In genomic region chr6:160348552-160349441, GRCh38 we compare ENCODE assay signal across 8 cellular contexts. TPM values are rescaled to one million over a fixed set of nuclear protein-coding genes. Genes with fewer than 3 reads are reported as not detected.
DNase-seq lines count a peak whose midpoint lies in the region; ATAC-seq and TF ChIP-seq lines count a peak whose summit lies in the region.

No MANE protein-coding gene starts in this region.

- intact Hi-C loops in upper lobe of right lung (cut with DNase I) = no loop called here

- peaks cover 52% of the 10 kb centered on the region for H3K27me3 Mint-ChIP-seq in activated T-cell treated with anti-CD3 and anti-CD28 coated beads, Interleukin-2, amount 50 U/mL, for 4 hours (ENCODE audit: low read depth)

- DNase-seq in activated T-cell treated with anti-CD3 and anti-CD28 coated beads, Interleukin-2, amount 50 U/mL, for 4 hours = no peak
- DNase-seq in activated T-cell treated with anti-CD3 and anti-CD28 coated beads, Interleukin-2, amount 50 U/mL, for 1 hour = no peak
- DNase-seq in lung (ENCODE audit: low spot score) = peak; percentile 54
- peak; percentile 85 for DNase-seq in upper lobe of right lung
- DNase-seq in stimulated activated CD4-positive, alpha-beta T cell treated with anti-CD3 and anti-CD28 coated beads, Interleukin-4, amount 100 ng/mL, for 24 hours = no peak
- no peak for DNase-seq in stimulated activated naive CD4-positive, alpha-beta T cell (lab: John Stamatoyannopoulos, UW)

- ATAC-seq in activated T-cell treated with anti-CD3 and anti-CD28 coated beads, Interleukin-2, amount 50 U/mL, for 4 hours = peak; percentile 56 to 58
- ATAC-seq in lung (ENCODE audit: insufficient read depth, low FRiP score) (peak; percentile 52), upper lobe of right lung (peak; percentile 69), GM21619 (IDR thresholded peaks at IDR 0.05; ENCODE audit: unreplicated experiment) (no peak)

- peaks cover 6% of the 10 kb centered on the region for H3K4me1 Mint-ChIP-seq in activated T-cell treated with anti-CD3 and anti-CD28 coated beads, Interleukin-2, amount 50 U/mL, for 4 hours (ENCODE audit: low read depth)

- H3K27ac ChIP-seq in ectodermal cell (ENCODE audit: insufficient read depth, low read depth, low read length, poor library complexity, severe bottlenecking) = no peak overlapping the region
- H3K27ac ChIP-seq in lung (ENCODE audit: low read depth in 1 of 2, low read length in 1 of 2) = peak overlapping the region in 1 of 2 donors; percentile 82
- H3K27ac ChIP-seq in upper lobe of right lung = peak overlapping the region; percentile 58

- no peaks in the 10 kb centered on the region for H3K36me3 Mint-ChIP-seq in activated T-cell treated with anti-CD3 and anti-CD28 coated beads, Interleukin-2, amount 50 U/mL, for 4 hours (ENCODE audit: insufficient read depth)

- H3K4me3 ChIP-seq in ectodermal cell (ENCODE audit: insufficient read depth, low read depth, low read length) (peak overlapping the region; percentile 42), lung (peak overlapping the region; percentile 62), upper lobe of right lung (peak overlapping the region; percentile 54)

- H3K36me3 ChIP-seq in ectodermal cell (ENCODE audit: control insufficient read depth, insufficient read depth, low read length) (no peaks in the 10 kb centered on the region), lung (ENCODE audit: control insufficient read depth in 2 of 2, insufficient read depth in 2 of 2, low read length in 2 of 2) (no peaks in the 10 kb centered on the region), upper lobe of right lung (no peaks in the 10 kb centered on the region)

- H3K9me3 Mint-ChIP-seq in activated T-cell treated with anti-CD3 and anti-CD28 coated beads, Interleukin-2, amount 50 U/mL, for 4 hours = no peaks in the 10 kb centered on the region

- 1% methylated on average over 82 of the region's 82 CpGs for WGBS in ectodermal cell, 2 experiments
- WGBS in lung, 2 donors = 2% methylated on average over 51 to 82 of the region's 82 CpGs

- no peak overlapping the region for H3K4me3 Mint-ChIP-seq in activated T-cell treated with anti-CD3 and anti-CD28 coated beads, Interleukin-2, amount 50 U/mL, for 4 hours

- TF ChIP-seq CTCF in lung (IDR thresholded peaks at IDR 0.05; ENCODE audit: control extremely low read depth, extremely low read depth) (no peak), upper lobe of right lung (IDR thresholded peaks at IDR 0.05) (no peak)

- no peaks in the 10 kb centered on the region for H3K9me3 ChIP-seq in ectodermal cell (ENCODE audit: control insufficient read depth, low read length)
- peaks cover 0 to 7% of the 10 kb centered on the region in 2 donors for H3K9me3 ChIP-seq in lung (ENCODE audit: control insufficient read depth in 2 of 2, insufficient read depth in 1 of 2, low read length in 1 of 2)
- no peaks in the 10 kb centered on the region for H3K9me3 ChIP-seq in upper lobe of right lung

- H3K4me1 ChIP-seq in ectodermal cell (ENCODE audit: control insufficient read depth, insufficient read depth, low read length) = peaks cover 5% of the 10 kb centered on the region
- peaks cover 0 to 2% of the 10 kb centered on the region in 2 donors for H3K4me1 ChIP-seq in lung (ENCODE audit: control insufficient read depth in 2 of 2, insufficient read depth in 2 of 2, low read length in 2 of 2)
- no peaks in the 10 kb centered on the region for H3K4me1 ChIP-seq in upper lobe of right lung

- H3K27me3 ChIP-seq in ectodermal cell (ENCODE audit: control insufficient read depth, insufficient read depth, low read length, poor library complexity, severe bottlenecking) = peaks cover 60% of the 10 kb centered on the region
- H3K27me3 ChIP-seq in lung (ENCODE audit: control insufficient read depth, insufficient read depth) = peaks cover 12% of the 10 kb centered on the region
- peaks cover 36% of the 10 kb centered on the region for H3K27me3 ChIP-seq in upper lobe of right lung

RNA-seq across cellular contexts. Expression of gene SLC22A3, which starts 0.6 kb away (rescaled TPM):
- under 1 TPM in 2 of 3 donors, not detected in 1; 0.11 to 0.13 TPM for total RNA-seq in activated T-cell treated with anti-CD3 and anti-CD28 coated beads, Interleukin-2, amount 50 U/mL, for 4 hours
- polyA plus RNA-seq in ectodermal cell (2013, experiment 1 of 4) = not detected
- 0.05 TPM for polyA plus RNA-seq in ectodermal cell (2013, experiment 2 of 4)
- polyA plus RNA-seq in ectodermal cell (2013, experiment 3 of 4) = 0.16 TPM
- polyA plus RNA-seq in ectodermal cell (2013, experiment 4 of 4) = 0.20 TPM
- total RNA-seq in lung = 10 to 100 TPM; 30.9 to 65.0 TPM
- 10 to 100 TPM in 1 of 2 donors, 1 to 10 TPM in 1; 9.5 to 35.6 TPM for polyA plus RNA-seq in lung
- total RNA-seq in upper lobe of right lung = 30.6 TPM

Comparison
In these comparisons a context has a peak if more than half of its experiments do, and no peak if none do; other contexts are left out.
1. DNase-seq: peak in lung (single experiment) and upper lobe of right lung (single experiment); none in activated T-cell treated with anti-CD3 and anti-CD28 coated beads, Interleukin-2, amount 50 U/mL, for 4 hours (single experiment), activated T-cell treated with anti-CD3 and anti-CD28 coated beads, Interleukin-2, amount 50 U/mL, for 1 hour (single experiment), stimulated activated CD4-positive, alpha-beta T cell treated with anti-CD3 and anti-CD28 coated beads, Interleukin-4, amount 100 ng/mL, for 24 hours (single experiment) and stimulated activated naive CD4-positive, alpha-beta T cell (0 of 6).
2. RNA of gene SLC22A3, which starts 0.6 kb away (total RNA-seq): 30.9 to 65.0 TPM in lung and 30.6 TPM in upper lobe of right lung (single experiment); 0.11 to 0.13 TPM in activated T-cell treated with anti-CD3 and anti-CD28 coated beads, Interleukin-2, amount 50 U/mL, for 4 hours; every median in the first group is over 10 times any median in the second.
3. Peak in every context shown above with its lines, with median percentiles within 50 percentile points of each other: H3K4me3 ChIP-seq.